ENCODE assay signal across 1 cellular context in genomic region chr10:100007239-100008141, GRCh38.
A peak's percentile ranks its signal among the peaks of the same experiment; 100 is the strongest.
TF ChIP-seq lines count a peak whose summit lies in the region.

No MANE protein-coding gene starts in this region.

TF ChIP-seq in IMR-90, 13 proteins besides CTCF, POLR2A, EP300 and RAD21:
- TF ChIP-seq ELK1 (IDR thresholded peaks at IDR 0.05; ENCODE audit: borderline replicate concordance, low read depth, low read length) (no peak), CEBPB (IDR thresholded peaks at IDR 0.05; ENCODE audit: low read depth, low read length) (peak; percentile 7; the same call in 1 of the 2 replicates)
